In genomic region chr7:122055072-122055471, GRCh38 we compare ENCODE assay signal across 29 cellular contexts.
"Had no signal": no experiment of that assay in that cellular context is flagged by ENCODE, and none has a peak within 500 bp of the region (broad histone marks: within the 10 kb centered on the region; RNA-seq: fewer than 3 reads in every experiment).

No MANE protein-coding gene starts in this region.

- H3K36me3 ChIP-seq: adrenal gland, ascending aorta, colonic mucosa, neutrophil, ovary, prostate gland, tibial nerve had no signal

- DNase-seq: activated CD4-positive, alpha-beta T cell treated with anti-CD3 and anti-CD28 coated beads, Interleukin-2, amount 50 U/mL, for 4 hours; activated CD8-positive, alpha-beta memory T cell treated with anti-CD3 and anti-CD28 coated beads for 24 hours; activated CD8-positive, alpha-beta memory T cell treated with anti-CD3 and anti-CD28 coated beads, Interleukin-2, amount 50 U/mL, for 4 hours; activated T-cell treated with anti-CD3 and anti-CD28 coated beads, Interleukin-2, amount 50 U/mL, for 24 hours; adrenal gland; colonic mucosa; endodermal cell; foreskin fibroblast; glutamatergic neuron; immature natural killer cell; left ventricle myocardium superior; ovary; right cardiac atrium; stimulated activated CD4-positive, alpha-beta T cell treated with anti-CD3 and anti-CD28 coated beads, Interleukin-2, amount 100 ng/mL, for 24 hours; stomach; T1000 had no signal

- H3K27me3 Mint-ChIP-seq: activated T-cell treated with anti-CD3 and anti-CD28 coated beads, Interleukin-2, amount 50 U/mL, for 24 hours; activated T-helper 17 cell treated with anti-CD3 and anti-CD28 coated beads, Interleukin-2, amount 50 U/mL, for 72 hours; memory B cell had no signal

- H3K4me1 ChIP-seq: adrenal gland, ascending aorta, colonic mucosa, prostate gland, stomach, suprapubic skin, tibial nerve had no signal

- H3K4me3 Mint-ChIP-seq: activated naive CD8-positive, alpha-beta T cell; activated T-cell treated with anti-CD3 and anti-CD28 coated beads, Interleukin-2, amount 50 U/mL, for 24 hours; activated T-helper 17 cell treated with anti-CD3 and anti-CD28 coated beads, Interleukin-2, amount 50 U/mL, for 72 hours; endodermal cell; immature natural killer cell; memory B cell; nephron; stimulated activated effector memory CD8-positive, alpha-beta T cell treated with anti-CD3 and anti-CD28 coated beads, Interleukin-12 subunit alpha, Interleukin-12 subunit beta, amount 100 ng/mL, for 72 hours; T-helper 1 cell treated with Interleukin-12 subunit alpha and Interleukin-12 subunit beta and Interleukin-4 antibody, amounts not matched to agents 30 μg/mL and 1 μg/mL, for 36 hours; WTC11 had no signal

- H3K36me3 Mint-ChIP-seq: activated naive CD8-positive, alpha-beta T cell; immature natural killer cell; memory B cell; stimulated activated effector memory CD8-positive, alpha-beta T cell treated with anti-CD3 and anti-CD28 coated beads, Interleukin-12 subunit alpha, Interleukin-12 subunit beta, amount 100 ng/mL, for 72 hours had no signal

- H3K4me3 ChIP-seq: adrenal gland, ascending aorta, colonic mucosa, hepatocyte, ovary, prostate gland, stomach, suprapubic skin, tibial nerve had no signal

- H3K4me1 Mint-ChIP-seq: activated T-helper 17 cell treated with anti-CD3 and anti-CD28 coated beads, Interleukin-2, amount 50 U/mL, for 72 hours; immature natural killer cell; memory B cell; nephron; stimulated activated effector memory CD8-positive, alpha-beta T cell treated with anti-CD3 and anti-CD28 coated beads, Interleukin-12 subunit alpha, Interleukin-12 subunit beta, amount 100 ng/mL, for 72 hours had no signal

- H3K27me3 ChIP-seq: adrenal gland, ascending aorta, colonic mucosa, hepatocyte, neutrophil, ovary, stomach, suprapubic skin, tibial nerve had no signal

- H3K27ac ChIP-seq: adrenal gland, ascending aorta, colonic mucosa, hepatocyte, neutrophil, ovary, prostate gland, stomach, suprapubic skin, tibial nerve had no signal

- H3K27ac Mint-ChIP-seq: activated naive CD8-positive, alpha-beta T cell; activated T-cell treated with anti-CD3 and anti-CD28 coated beads, Interleukin-2, amount 50 U/mL, for 24 hours; activated T-helper 17 cell treated with anti-CD3 and anti-CD28 coated beads, Interleukin-2, amount 50 U/mL, for 72 hours; endodermal cell; immature natural killer cell; memory B cell; nephron; stimulated activated effector memory CD8-positive, alpha-beta T cell treated with anti-CD3 and anti-CD28 coated beads, Interleukin-12 subunit alpha, Interleukin-12 subunit beta, amount 100 ng/mL, for 72 hours; T-helper 1 cell treated with Interleukin-12 subunit alpha and Interleukin-12 subunit beta and Interleukin-4 antibody, amounts not matched to agents 30 μg/mL and 1 μg/mL, for 36 hours; WTC11 had no signal

- H3K9me3 Mint-ChIP-seq: activated T-helper 17 cell treated with anti-CD3 and anti-CD28 coated beads, Interleukin-2, amount 50 U/mL, for 72 hours; endodermal cell; memory B cell; nephron; stimulated activated effector memory CD8-positive, alpha-beta T cell treated with anti-CD3 and anti-CD28 coated beads, Interleukin-12 subunit alpha, Interleukin-12 subunit beta, amount 100 ng/mL, for 72 hours; T-helper 1 cell treated with Interleukin-12 subunit alpha and Interleukin-12 subunit beta and Interleukin-4 antibody, amounts not matched to agents 30 μg/mL and 1 μg/mL, for 36 hours; WTC11 had no signal

- H3K9me3 ChIP-seq: adrenal gland, ascending aorta, colonic mucosa, neutrophil, ovary, prostate gland, stomach, suprapubic skin, tibial nerve had no signal

- ATAC-seq: activated T-helper 17 cell treated with anti-CD3 and anti-CD28 coated beads, Interleukin-2, amount 50 U/mL, for 72 hours; left ventricle myocardium superior; right cardiac atrium; stimulated activated effector memory CD8-positive, alpha-beta T cell treated with anti-CD3 and anti-CD28 coated beads, Interleukin-12 subunit alpha, Interleukin-12 subunit beta, amount 100 ng/mL, for 72 hours; WTC11 had no signal
